8 cellular contexts compared by ENCODE assay signal in the genomic region with DNA sequence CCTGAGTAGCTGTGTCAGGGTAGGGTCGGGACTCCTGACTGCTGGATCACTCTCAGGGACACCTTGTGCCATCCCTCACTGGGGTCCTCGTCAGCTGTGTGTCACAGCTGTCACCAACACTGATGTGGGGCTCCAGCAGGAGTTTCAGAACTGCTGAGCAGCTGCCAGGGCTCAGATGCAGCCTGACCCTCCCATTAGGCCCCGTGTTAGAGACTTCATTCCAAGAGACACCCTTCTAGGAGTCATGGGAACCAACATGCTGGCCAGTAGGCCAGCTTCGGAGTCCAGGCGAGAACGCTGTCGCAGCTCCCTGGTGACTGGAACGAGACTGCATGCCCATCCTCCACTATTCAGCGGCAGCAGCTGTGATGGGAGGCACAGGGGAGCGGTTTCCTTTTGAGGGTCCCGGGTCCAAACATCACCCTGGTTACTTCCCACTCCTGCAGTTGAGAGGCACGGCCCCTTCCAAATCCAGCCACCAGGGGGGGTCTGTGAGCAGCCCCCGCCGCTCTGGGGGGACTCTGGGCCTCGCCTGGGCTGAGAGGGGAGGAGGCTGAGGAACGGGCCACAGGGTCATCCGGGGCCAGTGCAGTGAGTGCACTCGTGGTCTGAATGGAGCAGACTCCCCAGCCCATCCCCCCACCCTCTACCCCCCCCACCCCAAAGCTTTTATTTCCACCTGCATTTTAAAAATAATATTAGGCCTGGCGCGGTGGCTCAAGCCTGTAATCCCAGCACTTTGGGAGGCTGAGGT. TPM values are rescaled to one million over a fixed set of nuclear protein-coding genes. Genes with fewer than 3 reads are reported as not detected.
DNase-seq lines count a peak whose midpoint lies in the region; ATAC-seq and TF ChIP-seq lines count a peak whose summit lies in the region.

No MANE protein-coding gene starts in this region.

- H3K27ac ChIP-seq in KOPT-K1 (ENCODE audit: low read depth, low read length, poor library complexity, severe bottlenecking) (peak overlapping the region; percentile 92), caudate nucleus (ENCODE audit: low read depth, low read length) (no peak overlapping the region), left lung (no peak overlapping the region)

- ATAC-seq in left lung, result peak; percentile 83

- DNase-seq in EL, result peak; percentile 44
- DNase-seq in activated CD4-positive, CD25-positive, alpha-beta regulatory T cell (lab: John Stamatoyannopoulos, UW), result peak; percentile 56 to 63 (median 60)
- peak in 41 of 61 donors; percentile 7 to 73 (median 37) for DNase-seq in caudate nucleus (lab: John Stamatoyannopoulos, UW)
- DNase-seq in left lung, result peak; percentile 58 to 91
- DNase-seq in stimulated activated CD8-positive, alpha-beta memory T cell treated with anti-CD3 and anti-CD28 coated beads, Interleukin-15, amount 100 ng/mL, for 48 hours (ENCODE audit: low read depth in 2 of 2), result peak; percentile 61 to 63
- no peak for DNase-seq in lower leg skin (ENCODE audit: low spot score in 2 of 2)
- DNase-seq in NCI-H1105 treated with DMSO at 0.1 percent for 48 hours (lab: John Stamatoyannopoulos, UW), result no peak

- H3K27me3 ChIP-seq in left lung, result no peaks in the 10 kb centered on the region

- no peak for TF ChIP-seq POLR2A in lower leg skin (IDR thresholded peaks at IDR 0.05)

- peaks cover 0 to 3% of the 10 kb centered on the region in 2 donors for H3K4me1 ChIP-seq in left lung

- no peaks in the 10 kb centered on the region for H3K36me3 ChIP-seq in KOPT-K1 (ENCODE audit: insufficient read depth, low read length)
- no peaks in the 10 kb centered on the region for H3K36me3 ChIP-seq in left lung

- intact Hi-C loops in left lung (cut with DNase I), result loop anchor here in 1 of 2 donors (5.0 kb wide), 1 partner anchor 40 kb away; no protein-coding TSS in a partner anchor
- intact Hi-C loops in lower leg skin (cut with DNase I; ENCODE audit: low total_unique reads), result no loop called here

- 39% methylated on average over 17 to 18 of the region's 20 CpGs for WGBS in lower leg skin, 2 donors

- TF ChIP-seq CTCF in left lung (IDR thresholded peaks at IDR 0.05), result peak; percentile 86 to 90
- peak in 1 of 3 donors; percentile 37 for TF ChIP-seq CTCF in lower leg skin (IDR thresholded peaks at IDR 0.05)

- H3K9me3 ChIP-seq in KOPT-K1 (ENCODE audit: insufficient read depth, low read length, poor library complexity, severe bottlenecking), result no peaks in the 10 kb centered on the region
- no peaks in the 10 kb centered on the region for H3K9me3 ChIP-seq in left lung

- no peak overlapping the region for H3K4me3 ChIP-seq in left lung
- H3K4me3 ChIP-seq in lower leg skin (ENCODE audit: low read depth, poor library complexity, severe bottlenecking), result no peak overlapping the region

RNA-seq across cellular contexts. Expression of a gene that starts 12.6 kb away (rescaled TPM):
- total RNA-seq in left lung (1 to 10 TPM; 4.8 to 5.1 TPM), lower leg skin (1 to 10 TPM; 2.6 to 6.2 (median 5.1) TPM)

Comparison
In these comparisons a context has a peak if more than half of its experiments do, and no peak if none do; other contexts are left out.
1. DNase-seq: peak in EL (single experiment), activated CD4-positive, CD25-positive, alpha-beta regulatory T cell (4 of 4), caudate nucleus (41 of 61), left lung (2 of 2) and stimulated activated CD8-positive, alpha-beta memory T cell treated with anti-CD3 and anti-CD28 coated beads, Interleukin-15, amount 100 ng/mL, for 48 hours (2 of 2); none in lower leg skin (0 of 2) and NCI-H1105 treated with DMSO at 0.1 percent for 48 hours (single experiment).